1 cellular context compared by ENCODE assay signal in genomic region chr1:109392788-109393580, GRCh38.
TF ChIP-seq lines count a peak whose summit lies in the region.

No MANE protein-coding gene starts in this region.

TF ChIP-seq in K562, 482 proteins besides CTCF, POLR2A, EP300 and RAD21 (continued from another document and continues in another):
- TF ChIP-seq ARID3B (CRISPR knock-in tag; IDR thresholded peaks at IDR 0.05; ENCODE audit: borderline replicate concordance) (no peak), NFRKB (IDR thresholded peaks at IDR 0.05; ENCODE audit: low read depth) (no peak; the same call in none of the 2 replicates), CBFA2T3 (IDR thresholded peaks at IDR 0.05) (no peak), ARHGAP35 (IDR thresholded peaks at IDR 0.05; ENCODE audit: partially characterized antibody) (no peak), PHB (CRISPR knock-in tag; IDR thresholded peaks at IDR 0.05) (no peak), HDAC2 (IDR thresholded peaks at IDR 0.05) (0 out of 2 replicates have a peak, but pooled peaks have one; percentile 38), NR3C1 (CRISPR knock-in tag; IDR thresholded peaks at IDR 0.05) (no peak), ATF4 (CRISPR knock-in tag; IDR thresholded peaks at IDR 0.05) (no peak), SP2 (IDR thresholded peaks at IDR 0.05; ENCODE audit: extremely low read depth, low read depth, low read length, poor library complexity, severe bottlenecking) (no peak), ZNF133 (CRISPR knock-in tag; IDR thresholded peaks at IDR 0.05) (no peak), NFIX (CRISPR knock-in tag; IDR thresholded peaks at IDR 0.05; ENCODE audit: low read depth) (no peak), TAF15 (IDR thresholded peaks at IDR 0.05; ENCODE audit: low read depth, low read length) (no peak), RCOR1 (IDR thresholded peaks at IDR 0.05; ENCODE audit: borderline replicate concordance in 1 of 2, low read depth in 2 of 2, low read length in 2 of 2) (peak in 1 of 2 experiments; percentile 45; a peak in 1 of 4 replicates), E2F6 (IDR thresholded peaks at IDR 0.05; ENCODE audit: borderline replicate concordance in 1 of 2, extremely low read depth in 1 of 2, insufficient read depth in 1 of 2, insufficient read length in 1 of 2, low read depth in 1 of 2, low read length in 1 of 2, poor library complexity in 1 of 2, severe bottlenecking in 1 of 2) (no peak), RB1 (IDR thresholded peaks at IDR 0.05; ENCODE audit: low read depth) (no peak), ZBTB7A (IDR thresholded peaks at IDR 0.05; ENCODE audit: borderline replicate concordance, control insufficient read depth, low read depth, low read length) (no peak; the same call in 1 of the 2 replicates), PML (IDR thresholded peaks at IDR 0.05; ENCODE audit: low read length) (no peak; the same call in 1 of the 2 replicates), ZNF224 (CRISPR knock-in tag; IDR thresholded peaks at IDR 0.05) (no peak), PTBP1 (IDR thresholded peaks at IDR 0.05; ENCODE audit: low read depth, low read length) (no peak), PURB (CRISPR knock-in tag; IDR thresholded peaks at IDR 0.05; ENCODE audit: low read depth) (no peak), HMG20A (CRISPR knock-in tag; conservative IDR thresholded peaks at IDR 0.05) (no peak), ZNF717 (CRISPR knock-in tag; IDR thresholded peaks at IDR 0.05) (no peak), ZHX1 (conservative IDR thresholded peaks at IDR 0.05; ENCODE audit: low read length) (no peak), NFATC3 (IDR thresholded peaks at IDR 0.05) (no peak), RBBP5 (IDR thresholded peaks at IDR 0.05; ENCODE audit: borderline replicate concordance, insufficient read depth, low read length, poor library complexity, severe bottlenecking) (peak; percentile 62), GTF2A2 (tag; IDR thresholded peaks at IDR 0.05) (no peak), ZNF263 (CRISPR knock-in tag; IDR thresholded peaks at IDR 0.05; ENCODE audit: borderline replicate concordance) (no peak), CCNT2 (IDR thresholded peaks at IDR 0.05; ENCODE audit: borderline replicate concordance, extremely low read depth, insufficient read length, low read depth, low read length) (no peak), ZNF444 (CRISPR knock-in tag; IDR thresholded peaks at IDR 0.05) (no peak), ZNF766 (CRISPR knock-in tag; conservative IDR thresholded peaks at IDR 0.05) (peak; percentile 79), ATF6 (CRISPR knock-in tag; IDR thresholded peaks at IDR 0.05) (0 out of 2 replicates have a peak, but pooled peaks have one; percentile 20), KDM1A (IDR thresholded peaks at IDR 0.05) (no peak), ZNF24 (IDR thresholded peaks at IDR 0.05) (peak; percentile 85), HDAC3 (IDR thresholded peaks at IDR 0.05; ENCODE audit: borderline replicate concordance, partially characterized antibody) (peak; percentile 15)
- TF ChIP-seq, protein P1, sequence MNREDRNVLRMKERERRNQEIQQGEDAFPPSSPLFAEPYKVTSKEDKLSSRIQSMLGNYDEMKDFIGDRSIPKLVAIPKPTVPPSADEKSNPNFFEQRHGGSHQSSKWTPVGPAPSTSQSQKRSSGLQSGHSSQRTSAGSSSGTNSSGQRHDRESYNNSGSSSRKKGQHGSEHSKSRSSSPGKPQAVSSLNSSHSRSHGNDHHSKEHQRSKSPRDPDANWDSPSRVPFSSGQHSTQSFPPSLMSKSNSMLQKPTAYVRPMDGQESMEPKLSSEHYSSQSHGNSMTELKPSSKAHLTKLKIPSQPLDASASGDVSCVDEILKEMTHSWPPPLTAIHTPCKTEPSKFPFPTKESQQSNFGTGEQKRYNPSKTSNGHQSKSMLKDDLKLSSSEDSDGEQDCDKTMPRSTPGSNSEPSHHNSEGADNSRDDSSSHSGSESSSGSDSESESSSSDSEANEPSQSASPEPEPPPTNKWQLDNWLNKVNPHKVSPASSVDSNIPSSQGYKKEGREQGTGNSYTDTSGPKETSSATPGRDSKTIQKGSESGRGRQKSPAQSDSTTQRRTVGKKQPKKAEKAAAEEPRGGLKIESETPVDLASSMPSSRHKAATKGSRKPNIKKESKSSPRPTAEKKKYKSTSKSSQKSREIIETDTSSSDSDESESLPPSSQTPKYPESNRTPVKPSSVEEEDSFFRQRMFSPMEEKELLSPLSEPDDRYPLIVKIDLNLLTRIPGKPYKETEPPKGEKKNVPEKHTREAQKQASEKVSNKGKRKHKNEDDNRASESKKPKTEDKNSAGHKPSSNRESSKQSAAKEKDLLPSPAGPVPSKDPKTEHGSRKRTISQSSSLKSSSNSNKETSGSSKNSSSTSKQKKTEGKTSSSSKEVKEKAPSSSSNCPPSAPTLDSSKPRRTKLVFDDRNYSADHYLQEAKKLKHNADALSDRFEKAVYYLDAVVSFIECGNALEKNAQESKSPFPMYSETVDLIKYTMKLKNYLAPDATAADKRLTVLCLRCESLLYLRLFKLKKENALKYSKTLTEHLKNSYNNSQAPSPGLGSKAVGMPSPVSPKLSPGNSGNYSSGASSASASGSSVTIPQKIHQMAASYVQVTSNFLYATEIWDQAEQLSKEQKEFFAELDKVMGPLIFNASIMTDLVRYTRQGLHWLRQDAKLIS (CRISPR knock-in tag; IDR thresholded peaks at IDR 0.05): no peak
- TF ChIP-seq, protein P2, sequence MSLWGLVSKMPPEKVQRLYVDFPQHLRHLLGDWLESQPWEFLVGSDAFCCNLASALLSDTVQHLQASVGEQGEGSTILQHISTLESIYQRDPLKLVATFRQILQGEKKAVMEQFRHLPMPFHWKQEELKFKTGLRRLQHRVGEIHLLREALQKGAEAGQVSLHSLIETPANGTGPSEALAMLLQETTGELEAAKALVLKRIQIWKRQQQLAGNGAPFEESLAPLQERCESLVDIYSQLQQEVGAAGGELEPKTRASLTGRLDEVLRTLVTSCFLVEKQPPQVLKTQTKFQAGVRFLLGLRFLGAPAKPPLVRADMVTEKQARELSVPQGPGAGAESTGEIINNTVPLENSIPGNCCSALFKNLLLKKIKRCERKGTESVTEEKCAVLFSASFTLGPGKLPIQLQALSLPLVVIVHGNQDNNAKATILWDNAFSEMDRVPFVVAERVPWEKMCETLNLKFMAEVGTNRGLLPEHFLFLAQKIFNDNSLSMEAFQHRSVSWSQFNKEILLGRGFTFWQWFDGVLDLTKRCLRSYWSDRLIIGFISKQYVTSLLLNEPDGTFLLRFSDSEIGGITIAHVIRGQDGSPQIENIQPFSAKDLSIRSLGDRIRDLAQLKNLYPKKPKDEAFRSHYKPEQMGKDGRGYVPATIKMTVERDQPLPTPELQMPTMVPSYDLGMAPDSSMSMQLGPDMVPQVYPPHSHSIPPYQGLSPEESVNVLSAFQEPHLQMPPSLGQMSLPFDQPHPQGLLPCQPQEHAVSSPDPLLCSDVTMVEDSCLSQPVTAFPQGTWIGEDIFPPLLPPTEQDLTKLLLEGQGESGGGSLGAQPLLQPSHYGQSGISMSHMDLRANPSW (CRISPR knock-in tag; IDR thresholded peaks at IDR 0.05): no peak
- TF ChIP-seq, protein P3, sequence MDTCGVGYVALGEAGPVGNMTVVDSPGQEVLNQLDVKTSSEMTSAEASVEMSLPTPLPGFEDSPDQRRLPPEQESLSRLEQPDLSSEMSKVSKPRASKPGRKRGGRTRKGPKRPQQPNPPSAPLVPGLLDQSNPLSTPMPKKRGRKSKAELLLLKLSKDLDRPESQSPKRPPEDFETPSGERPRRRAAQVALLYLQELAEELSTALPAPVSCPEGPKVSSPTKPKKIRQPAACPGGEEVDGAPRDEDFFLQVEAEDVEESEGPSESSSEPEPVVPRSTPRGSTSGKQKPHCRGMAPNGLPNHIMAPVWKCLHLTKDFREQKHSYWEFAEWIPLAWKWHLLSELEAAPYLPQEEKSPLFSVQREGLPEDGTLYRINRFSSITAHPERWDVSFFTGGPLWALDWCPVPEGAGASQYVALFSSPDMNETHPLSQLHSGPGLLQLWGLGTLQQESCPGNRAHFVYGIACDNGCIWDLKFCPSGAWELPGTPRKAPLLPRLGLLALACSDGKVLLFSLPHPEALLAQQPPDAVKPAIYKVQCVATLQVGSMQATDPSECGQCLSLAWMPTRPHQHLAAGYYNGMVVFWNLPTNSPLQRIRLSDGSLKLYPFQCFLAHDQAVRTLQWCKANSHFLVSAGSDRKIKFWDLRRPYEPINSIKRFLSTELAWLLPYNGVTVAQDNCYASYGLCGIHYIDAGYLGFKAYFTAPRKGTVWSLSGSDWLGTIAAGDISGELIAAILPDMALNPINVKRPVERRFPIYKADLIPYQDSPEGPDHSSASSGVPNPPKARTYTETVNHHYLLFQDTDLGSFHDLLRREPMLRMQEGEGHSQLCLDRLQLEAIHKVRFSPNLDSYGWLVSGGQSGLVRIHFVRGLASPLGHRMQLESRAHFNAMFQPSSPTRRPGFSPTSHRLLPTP (IDR thresholded peaks at IDR 0.05; ENCODE audit: borderline replicate concordance, extremely low read depth, insufficient read length): no peak
- TF ChIP-seq, protein P4, sequence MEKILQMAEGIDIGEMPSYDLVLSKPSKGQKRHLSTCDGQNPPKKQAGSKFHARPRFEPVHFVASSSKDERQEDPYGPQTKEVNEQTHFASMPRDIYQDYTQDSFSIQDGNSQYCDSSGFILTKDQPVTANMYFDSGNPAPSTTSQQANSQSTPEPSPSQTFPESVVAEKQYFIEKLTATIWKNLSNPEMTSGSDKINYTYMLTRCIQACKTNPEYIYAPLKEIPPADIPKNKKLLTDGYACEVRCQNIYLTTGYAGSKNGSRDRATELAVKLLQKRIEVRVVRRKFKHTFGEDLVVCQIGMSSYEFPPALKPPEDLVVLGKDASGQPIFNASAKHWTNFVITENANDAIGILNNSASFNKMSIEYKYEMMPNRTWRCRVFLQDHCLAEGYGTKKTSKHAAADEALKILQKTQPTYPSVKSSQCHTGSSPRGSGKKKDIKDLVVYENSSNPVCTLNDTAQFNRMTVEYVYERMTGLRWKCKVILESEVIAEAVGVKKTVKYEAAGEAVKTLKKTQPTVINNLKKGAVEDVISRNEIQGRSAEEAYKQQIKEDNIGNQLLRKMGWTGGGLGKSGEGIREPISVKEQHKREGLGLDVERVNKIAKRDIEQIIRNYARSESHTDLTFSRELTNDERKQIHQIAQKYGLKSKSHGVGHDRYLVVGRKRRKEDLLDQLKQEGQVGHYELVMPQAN (IDR thresholded peaks at IDR 0.05; ENCODE audit: borderline replicate concordance): peak; percentile 44
